7 cellular contexts compared by ENCODE assay signal in the genomic region with DNA sequence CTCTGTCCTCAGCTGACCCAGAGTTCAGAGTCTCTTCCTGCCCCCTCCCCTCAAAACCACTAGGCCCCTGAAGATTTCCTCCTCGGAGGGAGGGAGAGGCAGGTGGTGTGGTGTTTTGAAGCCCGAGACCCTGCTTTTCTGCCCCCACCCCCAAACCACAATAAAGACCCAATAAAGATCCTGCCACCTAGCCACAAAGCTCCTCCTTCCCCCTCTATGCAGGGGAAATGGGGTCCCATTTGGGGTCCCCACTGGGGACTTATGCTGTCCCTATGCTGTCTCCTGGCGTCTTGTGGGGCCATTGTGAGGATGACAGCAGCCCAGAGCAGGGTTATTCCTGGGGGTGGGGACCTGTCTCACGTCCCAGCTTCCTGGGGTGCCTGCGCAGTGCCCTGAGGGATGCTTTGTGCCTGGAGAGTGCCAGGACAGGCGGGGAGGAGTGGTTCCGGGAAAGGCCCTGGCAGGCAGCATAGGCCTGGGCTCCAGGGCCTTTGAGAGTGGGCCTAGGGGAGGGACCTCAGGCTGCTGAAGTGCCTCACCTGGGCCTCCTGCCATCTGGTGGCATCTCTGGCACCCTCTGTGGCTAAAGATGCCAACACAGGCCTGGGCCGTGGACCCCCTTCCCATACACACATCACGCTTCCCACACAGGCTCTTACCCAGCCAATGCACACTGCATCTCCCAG. TPM values are rescaled to one million over a fixed set of nuclear protein-coding genes. Genes with fewer than 3 reads are reported as not detected.
DNase-seq lines count a peak whose midpoint lies in the region; ATAC-seq and TF ChIP-seq lines count a peak whose summit lies in the region.

No MANE protein-coding gene starts in this region.

- H3K27ac Mint-ChIP-seq in neural crest cell (ENCODE audit: unreplicated experiment) = peak overlapping the region; percentile 90

- TF ChIP-seq CTCF in HEK293 (tag by site-specific recombination; IDR thresholded peaks at IDR 0.05) = 0 out of 2 replicates have a peak, but pooled peaks have one; percentile 23
- TF ChIP-seq CTCF in WERI-Rb-1 (IDR thresholded peaks at IDR 0.05; ENCODE audit: low read depth, low read length) = peak; percentile 29; the same call in 1 of the 2 replicates
- peak; percentile 18 for TF ChIP-seq CTCF in epithelial cell of proximal tubule (conservative IDR thresholded peaks at IDR 0.05; ENCODE audit: low read depth, low read length)
- TF ChIP-seq CTCF in neural crest cell (conservative IDR thresholded peaks at IDR 0.05) = no peak

- H3K4me3 Mint-ChIP-seq in neural crest cell = peak overlapping the region; percentile 95

- DNase-seq in WERI-Rb-1 (no peak), epithelial cell of proximal tubule (ENCODE audit: low read depth) (no peak), neural crest cell (ENCODE audit: low read depth, low spot score) (no peak), NCI-H187 (lab: John Stamatoyannopoulos, UW) (no peak), HCEC 1CT (no peak)

- H3K36me3 ChIP-seq in HEK293 (ENCODE audit: control insufficient read depth in 2 of 2, insufficient read depth in 1 of 2, low read length in 2 of 2) (no peaks in the 10 kb centered on the region), WERI-Rb-1 (no peaks in the 10 kb centered on the region)

- ATAC-seq in GM19397 (IDR thresholded peaks at IDR 0.05; ENCODE audit: unreplicated experiment) = no peak

- H3K27me3 ChIP-seq in WERI-Rb-1 (ENCODE audit: insufficient read depth, low read depth, severe bottlenecking) = peaks cover 15% of the 10 kb centered on the region

- no peak overlapping the region; the same call in 1 of the 2 replicates for H3K27ac ChIP-seq in HEK293 (ENCODE audit: extremely low read depth, low read depth, low read length)
- H3K27ac ChIP-seq in WERI-Rb-1 = no peak overlapping the region

- no peaks in the 10 kb centered on the region for H3K9me3 Mint-ChIP-seq in neural crest cell

- H3K27me3 Mint-ChIP-seq in neural crest cell (ENCODE audit: low read depth) = no peaks in the 10 kb centered on the region

- peaks cover 23% of the 10 kb centered on the region for H3K4me1 ChIP-seq in HEK293 (ENCODE audit: control insufficient read depth, insufficient read depth, low read length)

- CTCF ChIA-PET in HEK293 (lab: Yijun Ruan, JAX) = interaction anchor here (0.6 to 3.5 kb wide), 4 partner anchors 8 to 144 kb away, joined by 3 to 22 read pairs (median 8); partner anchors contain the start of gene ARMC12

- H3K4me3 ChIP-seq in HEK293 (ENCODE audit: low read depth, low read length) (no peak overlapping the region), WERI-Rb-1 (ENCODE audit: low read depth, low read length) (no peak overlapping the region; the same call in 1 of the 2 replicates), epithelial cell of proximal tubule (ENCODE audit: low read depth, low read length) (peak overlapping the region; percentile 36)

- POLR2A ChIA-PET in HEK293 (lab: Yijun Ruan, JAX) = interaction anchor here (0.9 to 2.8 kb wide), 9 partner anchors 7 to 258 kb away, joined by 3 to 14 read pairs (median 4); partner anchors contain the start of gene FKBP5

- H3K9me3 ChIP-seq in HEK293 (ENCODE audit: control insufficient read depth, insufficient read depth, low read depth, low read length) = no peaks in the 10 kb centered on the region
- H3K9me3 ChIP-seq in WERI-Rb-1 (ENCODE audit: severe bottlenecking) = no peaks in the 10 kb centered on the region

- no peaks in the 10 kb centered on the region for H3K36me3 Mint-ChIP-seq in neural crest cell (ENCODE audit: low read depth)

- H3K4me1 Mint-ChIP-seq in neural crest cell = peaks cover 66% of the 10 kb centered on the region

TF ChIP-seq in HEK293, 187 proteins besides CTCF, POLR2A, EP300 and RAD21:
- TF ChIP-seq ZNF600 (tag by site-specific recombination; IDR thresholded peaks at IDR 0.05) (peak; percentile 89), ZBTB20 (tag by site-specific recombination; IDR thresholded peaks at IDR 0.05) (peak; percentile 24; the same call in 1 of the 2 replicates), ZIC2 (tag by site-specific recombination; IDR thresholded peaks at IDR 0.05) (peak; percentile 8; the same call in 1 of the 2 replicates), ZNF335 (tag by site-specific recombination; conservative IDR thresholded peaks at IDR 0.05) (peak; percentile 96), ZBTB17 (tag by site-specific recombination; IDR thresholded peaks at IDR 0.05) (peak; percentile 43; the same call in 1 of the 2 replicates), TRIM28 (IDR thresholded peaks at IDR 0.05; ENCODE audit: borderline replicate concordance, low read length) (no peak), ZNF837 (tag by site-specific recombination; IDR thresholded peaks at IDR 0.05) (no peak), HIC1 (tag by site-specific recombination; IDR thresholded peaks at IDR 0.05) (0 out of 2 replicates have a peak, but pooled peaks have one; percentile 24), ZNF776 (tag by site-specific recombination; IDR thresholded peaks at IDR 0.05; ENCODE audit: borderline replicate concordance) (no peak), ZNF621 (tag by site-specific recombination; IDR thresholded peaks at IDR 0.05) (no peak)

RNA-seq across cellular contexts. Expression of gene ARMC12, which starts 8.0 kb away (rescaled TPM):
- 0.29 TPM in 1 of 2 replicates, not detected in the other for total RNA-seq in epithelial cell of proximal tubule
- 2.7 and 2.9 TPM in 2 replicates for total RNA-seq in neural crest cell

RNA-seq across cellular contexts. Expression of gene FKBP5, which starts 40.1 kb away (rescaled TPM):
- 16.5 and 24.2 TPM in 2 replicates for total RNA-seq in epithelial cell of proximal tubule
- total RNA-seq in neural crest cell = 39.6 and 40.4 TPM in 2 replicates

RNA-seq across cellular contexts. Expression of gene CLPSL2, which starts 47.6 kb away (rescaled TPM):
- total RNA-seq in epithelial cell of proximal tubule (not detected in 2 replicates), neural crest cell (not detected in 2 replicates)

RNA-seq across cellular contexts. Expression of gene CLPSL1, which starts 52.0 kb away (rescaled TPM):
- total RNA-seq in epithelial cell of proximal tubule (not detected in 2 replicates), neural crest cell (not detected in 2 replicates)
